In the genomic region with DNA sequence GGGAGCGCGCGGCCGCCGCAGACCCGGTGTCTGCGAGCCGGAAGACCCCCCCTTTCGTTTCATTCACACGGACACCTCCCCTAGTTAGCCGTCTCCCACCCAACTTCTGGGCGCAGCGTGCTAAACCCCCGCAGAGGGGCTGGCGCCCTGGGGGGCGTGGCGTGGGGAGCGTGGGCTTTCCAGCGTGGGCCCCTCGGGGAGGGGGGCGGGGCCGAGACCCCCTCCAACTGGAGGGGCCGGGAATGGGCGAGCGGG, we compare ENCODE assay signal across 8 cellular contexts. TPM values are rescaled to one million over a fixed set of nuclear protein-coding genes. Genes with fewer than 3 reads are reported as not detected.
DNase-seq lines count a peak whose midpoint lies in the region; ATAC-seq and TF ChIP-seq lines count a peak whose summit lies in the region.

No MANE protein-coding gene starts in this region.

- CTCF ChIA-PET in AG04449 (lab: Yijun Ruan, JAX) = interaction anchor here (0.7 to 2.2 kb wide), 2 partner anchors 147 to 189 kb away, joined by 3 to 4 read pairs; no protein-coding TSS in a partner anchor

- ATAC-seq in activated CD4-positive, CD25-positive, alpha-beta regulatory T cell treated with anti-CD3 and anti-CD28 coated beads, Interleukin-2, amount 50 U/mL, for 24 hours = no peak
- ATAC-seq in HG03280 (IDR thresholded peaks at IDR 0.05; ENCODE audit: unreplicated experiment) (no peak), GM21367 (IDR thresholded peaks at IDR 0.05; ENCODE audit: unreplicated experiment) (no peak)

- TF ChIP-seq CTCF in AG04449 (IDR thresholded peaks at IDR 0.05; ENCODE audit: insufficient read depth, low read length, missing control alignments) = no peak
- no peak for TF ChIP-seq CTCF in colonic mucosa (IDR thresholded peaks at IDR 0.05)

- no peak overlapping the region for H3K27ac ChIP-seq in HUES6 (ENCODE audit: low read depth, low read length)
- H3K27ac ChIP-seq in colonic mucosa = peak overlapping the region; percentile 77
- H3K27ac ChIP-seq in muscle layer of duodenum (ENCODE audit: low read length) = no peak overlapping the region

- H3K4me3 ChIP-seq in AG04449 (ENCODE audit: low read depth, low read length) (peak overlapping the region; percentile 58), HUES6 (ENCODE audit: low read depth, low read length) (peak overlapping the region; percentile 90), colonic mucosa (peak overlapping the region; percentile 74), muscle layer of duodenum (ENCODE audit: low read depth in 1 of 2, low read length in 2 of 2) (peak overlapping the region; percentile 63 to 91)

- no peaks in the 10 kb centered on the region for H3K9me3 ChIP-seq in HUES6 (ENCODE audit: control insufficient read depth, insufficient read depth, low read depth, low read length)
- H3K9me3 ChIP-seq in colonic mucosa = no peaks in the 10 kb centered on the region
- H3K9me3 ChIP-seq in muscle layer of duodenum (ENCODE audit: control insufficient read depth in 1 of 2, low read length in 2 of 2) = no peaks in the 10 kb centered on the region

- H3K36me3 ChIP-seq in HUES6 (ENCODE audit: control insufficient read depth, insufficient read depth, low read length) = 0 out of 2 replicates have a peak, but pooled peaks cover 2% of the 10 kb centered on the region
- no peaks in the 10 kb centered on the region for H3K36me3 ChIP-seq in colonic mucosa
- H3K36me3 ChIP-seq in muscle layer of duodenum (ENCODE audit: control insufficient read depth in 1 of 2, insufficient read depth in 2 of 2, low read length in 2 of 2) = no peaks in the 10 kb centered on the region

- H3K4me1 ChIP-seq in HUES6 (ENCODE audit: control insufficient read depth, insufficient read depth, low read length) (peaks cover 12% of the 10 kb centered on the region), colonic mucosa (no peaks in the 10 kb centered on the region), muscle layer of duodenum (ENCODE audit: control insufficient read depth in 1 of 2, insufficient read depth in 2 of 2, low read length in 2 of 2) (peaks cover 0 to 28% of the 10 kb centered on the region in 2 donors)

- H3K9ac ChIP-seq in HUES6 (ENCODE audit: low read length) (peak overlapping the region; percentile 88), colonic mucosa (ENCODE audit: low read depth in 2 of 2, low read length in 2 of 2) (peak overlapping the region; percentile 75 to 87)

- DNase-seq in AG04449 (ENCODE audit: low read depth, low spot score) (no peak), colonic mucosa (no peak), Kasumi-1 (lab: John Stamatoyannopoulos, UW) (no peak)

- POLR2A ChIA-PET in AG04449 (lab: Yijun Ruan, JAX) = interaction anchor here (0.6 kb wide), 1 partner anchor 190 kb away, joined by 3 read pairs; no protein-coding TSS in a partner anchor

- intact Hi-C loops in colonic mucosa (cut with DNase I) = no loop called here

- H3K27me3 ChIP-seq in HUES6 (ENCODE audit: control insufficient read depth, insufficient read depth, low read length) (peaks cover 47% of the 10 kb centered on the region), colonic mucosa (no peaks in the 10 kb centered on the region), muscle layer of duodenum (ENCODE audit: low read depth, low read length) (no peaks in the 10 kb centered on the region)

RNA-seq across cellular contexts. Expression of gene FHDC1, which starts 1.1 kb away (rescaled TPM):
- total RNA-seq in colonic mucosa = 10 to 100 TPM; 13.9 to 14.0 TPM
